ENCODE assay signal across 1 cellular context in the genomic region with DNA sequence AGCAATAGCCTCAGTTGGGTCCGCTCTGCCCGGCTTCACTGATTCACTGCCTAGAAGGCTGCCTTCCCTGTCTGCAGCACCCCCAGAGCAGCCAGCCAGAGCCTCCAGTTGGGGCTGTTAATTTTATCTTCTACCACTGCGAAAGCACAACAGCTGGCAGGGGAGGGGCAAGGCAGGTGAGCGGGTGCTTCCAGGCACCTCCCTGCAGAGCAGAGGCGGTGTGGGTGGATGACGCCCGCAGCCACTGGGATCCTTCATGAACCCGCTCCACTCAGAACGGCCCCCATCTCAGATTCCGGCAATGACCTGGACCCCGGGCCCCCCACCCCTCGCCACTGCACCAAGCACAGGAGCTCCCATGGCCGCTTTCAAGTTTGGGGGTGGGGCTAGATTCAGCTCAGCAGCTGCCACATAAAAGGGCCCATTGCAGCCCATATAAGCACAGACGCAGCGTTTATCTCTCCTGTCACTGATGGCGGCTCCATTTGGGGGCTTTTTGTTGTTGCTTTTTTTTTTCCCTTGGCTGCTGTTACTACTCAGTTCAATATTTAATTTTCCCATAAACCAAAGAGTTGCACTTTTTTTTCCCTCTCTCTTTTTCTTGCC.
TF ChIP-seq lines count a peak whose summit lies in the region.

No MANE protein-coding gene starts in this region.

TF ChIP-seq in GM23338, 12 proteins besides CTCF, POLR2A, EP300 and RAD21:
- TF ChIP-seq, protein P1, sequence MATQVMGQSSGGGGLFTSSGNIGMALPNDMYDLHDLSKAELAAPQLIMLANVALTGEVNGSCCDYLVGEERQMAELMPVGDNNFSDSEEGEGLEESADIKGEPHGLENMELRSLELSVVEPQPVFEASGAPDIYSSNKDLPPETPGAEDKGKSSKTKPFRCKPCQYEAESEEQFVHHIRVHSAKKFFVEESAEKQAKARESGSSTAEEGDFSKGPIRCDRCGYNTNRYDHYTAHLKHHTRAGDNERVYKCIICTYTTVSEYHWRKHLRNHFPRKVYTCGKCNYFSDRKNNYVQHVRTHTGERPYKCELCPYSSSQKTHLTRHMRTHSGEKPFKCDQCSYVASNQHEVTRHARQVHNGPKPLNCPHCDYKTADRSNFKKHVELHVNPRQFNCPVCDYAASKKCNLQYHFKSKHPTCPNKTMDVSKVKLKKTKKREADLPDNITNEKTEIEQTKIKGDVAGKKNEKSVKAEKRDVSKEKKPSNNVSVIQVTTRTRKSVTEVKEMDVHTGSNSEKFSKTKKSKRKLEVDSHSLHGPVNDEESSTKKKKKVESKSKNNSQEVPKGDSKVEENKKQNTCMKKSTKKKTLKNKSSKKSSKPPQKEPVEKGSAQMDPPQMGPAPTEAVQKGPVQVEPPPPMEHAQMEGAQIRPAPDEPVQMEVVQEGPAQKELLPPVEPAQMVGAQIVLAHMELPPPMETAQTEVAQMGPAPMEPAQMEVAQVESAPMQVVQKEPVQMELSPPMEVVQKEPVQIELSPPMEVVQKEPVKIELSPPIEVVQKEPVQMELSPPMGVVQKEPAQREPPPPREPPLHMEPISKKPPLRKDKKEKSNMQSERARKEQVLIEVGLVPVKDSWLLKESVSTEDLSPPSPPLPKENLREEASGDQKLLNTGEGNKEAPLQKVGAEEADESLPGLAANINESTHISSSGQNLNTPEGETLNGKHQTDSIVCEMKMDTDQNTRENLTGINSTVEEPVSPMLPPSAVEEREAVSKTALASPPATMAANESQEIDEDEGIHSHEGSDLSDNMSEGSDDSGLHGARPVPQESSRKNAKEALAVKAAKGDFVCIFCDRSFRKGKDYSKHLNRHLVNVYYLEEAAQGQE (IDR thresholded peaks at IDR 0.05; ENCODE audit: unreplicated experiment), result no peak
- TF ChIP-seq STAT1 (IDR thresholded peaks at IDR 0.05; ENCODE audit: unreplicated experiment) (no peak), EZH2 (IDR thresholded peaks at IDR 0.05; ENCODE audit: low read depth, unreplicated experiment) (no peak), ZNF331 (CRISPR knock-in tag; IDR thresholded peaks at IDR 0.05; ENCODE audit: low read depth) (no peak), NANOG (IDR thresholded peaks at IDR 0.05; ENCODE audit: borderline replicate concordance) (no peak), POLR2AphosphoS5 (IDR thresholded peaks at IDR 0.05; ENCODE audit: low read depth) (no peak), ZNF114 (CRISPR knock-in tag; IDR thresholded peaks at IDR 0.05) (no peak), EZH2phosphoT487 (IDR thresholded peaks at IDR 0.05; ENCODE audit: unreplicated experiment) (no peak), JUNB (IDR thresholded peaks at IDR 0.05; ENCODE audit: unreplicated experiment) (no peak), CREB1 (CRISPR knock-in tag; IDR thresholded peaks at IDR 0.05; ENCODE audit: low read depth) (no peak)
- TF ChIP-seq, protein P2, sequence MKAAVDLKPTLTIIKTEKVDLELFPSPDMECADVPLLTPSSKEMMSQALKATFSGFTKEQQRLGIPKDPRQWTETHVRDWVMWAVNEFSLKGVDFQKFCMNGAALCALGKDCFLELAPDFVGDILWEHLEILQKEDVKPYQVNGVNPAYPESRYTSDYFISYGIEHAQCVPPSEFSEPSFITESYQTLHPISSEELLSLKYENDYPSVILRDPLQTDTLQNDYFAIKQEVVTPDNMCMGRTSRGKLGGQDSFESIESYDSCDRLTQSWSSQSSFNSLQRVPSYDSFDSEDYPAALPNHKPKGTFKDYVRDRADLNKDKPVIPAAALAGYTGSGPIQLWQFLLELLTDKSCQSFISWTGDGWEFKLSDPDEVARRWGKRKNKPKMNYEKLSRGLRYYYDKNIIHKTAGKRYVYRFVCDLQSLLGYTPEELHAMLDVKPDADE (IDR thresholded peaks at IDR 0.05), result no peak
- TF ChIP-seq, protein P3, sequence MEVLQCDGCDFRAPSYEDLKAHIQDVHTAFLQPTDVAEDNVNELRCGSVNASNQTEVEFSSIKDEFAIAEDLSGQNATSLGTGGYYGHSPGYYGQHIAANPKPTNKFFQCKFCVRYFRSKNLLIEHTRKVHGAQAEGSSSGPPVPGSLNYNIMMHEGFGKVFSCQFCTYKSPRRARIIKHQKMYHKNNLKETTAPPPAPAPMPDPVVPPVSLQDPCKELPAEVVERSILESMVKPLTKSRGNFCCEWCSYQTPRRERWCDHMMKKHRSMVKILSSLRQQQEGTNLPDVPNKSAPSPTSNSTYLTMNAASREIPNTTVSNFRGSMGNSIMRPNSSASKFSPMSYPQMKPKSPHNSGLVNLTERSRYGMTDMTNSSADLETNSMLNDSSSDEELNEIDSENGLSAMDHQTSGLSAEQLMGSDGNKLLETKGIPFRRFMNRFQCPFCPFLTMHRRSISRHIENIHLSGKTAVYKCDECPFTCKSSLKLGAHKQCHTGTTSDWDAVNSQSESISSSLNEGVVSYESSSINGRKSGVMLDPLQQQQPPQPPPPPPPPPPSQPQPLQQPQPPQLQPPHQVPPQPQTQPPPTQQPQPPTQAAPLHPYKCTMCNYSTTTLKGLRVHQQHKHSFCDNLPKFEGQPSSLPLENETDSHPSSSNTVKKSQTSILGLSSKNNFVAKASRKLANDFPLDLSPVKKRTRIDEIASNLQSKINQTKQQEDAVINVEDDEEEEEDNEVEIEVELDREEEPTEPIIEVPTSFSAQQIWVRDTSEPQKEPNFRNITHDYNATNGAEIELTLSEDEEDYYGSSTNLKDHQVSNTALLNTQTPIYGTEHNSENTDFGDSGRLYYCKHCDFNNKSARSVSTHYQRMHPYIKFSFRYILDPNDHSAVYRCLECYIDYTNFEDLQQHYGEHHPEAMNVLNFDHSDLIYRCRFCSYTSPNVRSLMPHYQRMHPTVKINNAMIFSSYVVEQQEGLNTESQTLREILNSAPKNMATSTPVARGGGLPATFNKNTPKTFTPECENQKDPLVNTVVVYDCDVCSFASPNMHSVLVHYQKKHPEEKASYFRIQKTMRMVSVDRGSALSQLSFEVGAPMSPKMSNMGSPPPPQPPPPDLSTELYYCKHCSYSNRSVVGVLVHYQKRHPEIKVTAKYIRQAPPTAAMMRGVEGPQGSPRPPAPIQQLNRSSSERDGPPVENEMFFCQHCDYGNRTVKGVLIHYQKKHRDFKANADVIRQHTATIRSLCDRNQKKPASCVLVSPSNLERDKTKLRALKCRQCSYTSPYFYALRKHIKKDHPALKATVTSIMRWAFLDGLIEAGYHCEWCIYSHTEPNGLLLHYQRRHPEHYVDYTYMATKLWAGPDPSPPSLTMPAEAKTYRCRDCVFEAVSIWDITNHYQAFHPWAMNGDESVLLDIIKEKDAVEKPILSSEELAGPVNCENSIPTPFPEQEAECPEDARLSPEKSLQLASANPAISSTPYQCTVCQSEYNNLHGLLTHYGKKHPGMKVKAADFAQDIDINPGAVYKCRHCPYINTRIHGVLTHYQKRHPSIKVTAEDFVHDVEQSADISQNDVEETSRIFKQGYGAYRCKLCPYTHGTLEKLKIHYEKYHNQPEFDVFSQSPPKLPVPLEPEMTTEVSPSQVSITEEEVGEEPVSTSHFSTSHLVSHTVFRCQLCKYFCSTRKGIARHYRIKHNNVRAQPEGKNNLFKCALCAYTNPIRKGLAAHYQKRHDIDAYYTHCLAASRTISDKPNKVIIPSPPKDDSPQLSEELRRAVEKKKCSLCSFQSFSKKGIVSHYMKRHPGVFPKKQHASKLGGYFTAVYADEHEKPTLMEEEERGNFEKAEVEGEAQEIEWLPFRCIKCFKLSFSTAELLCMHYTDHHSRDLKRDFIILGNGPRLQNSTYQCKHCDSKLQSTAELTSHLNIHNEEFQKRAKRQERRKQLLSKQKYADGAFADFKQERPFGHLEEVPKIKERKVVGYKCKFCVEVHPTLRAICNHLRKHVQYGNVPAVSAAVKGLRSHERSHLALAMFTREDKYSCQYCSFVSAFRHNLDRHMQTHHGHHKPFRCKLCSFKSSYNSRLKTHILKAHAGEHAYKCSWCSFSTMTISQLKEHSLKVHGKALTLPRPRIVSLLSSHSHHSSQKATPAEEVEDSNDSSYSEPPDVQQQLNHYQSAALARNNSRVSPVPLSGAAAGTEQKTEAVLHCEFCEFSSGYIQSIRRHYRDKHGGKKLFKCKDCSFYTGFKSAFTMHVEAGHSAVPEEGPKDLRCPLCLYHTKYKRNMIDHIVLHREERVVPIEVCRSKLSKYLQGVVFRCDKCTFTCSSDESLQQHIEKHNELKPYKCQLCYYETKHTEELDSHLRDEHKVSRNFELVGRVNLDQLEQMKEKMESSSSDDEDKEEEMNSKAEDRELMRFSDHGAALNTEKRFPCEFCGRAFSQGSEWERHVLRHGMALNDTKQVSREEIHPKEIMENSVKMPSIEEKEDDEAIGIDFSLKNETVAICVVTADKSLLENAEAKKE (CRISPR knock-in tag; IDR thresholded peaks at IDR 0.05), result no peak
